ENCODE assay signal across 16 cellular contexts in the genomic region with DNA sequence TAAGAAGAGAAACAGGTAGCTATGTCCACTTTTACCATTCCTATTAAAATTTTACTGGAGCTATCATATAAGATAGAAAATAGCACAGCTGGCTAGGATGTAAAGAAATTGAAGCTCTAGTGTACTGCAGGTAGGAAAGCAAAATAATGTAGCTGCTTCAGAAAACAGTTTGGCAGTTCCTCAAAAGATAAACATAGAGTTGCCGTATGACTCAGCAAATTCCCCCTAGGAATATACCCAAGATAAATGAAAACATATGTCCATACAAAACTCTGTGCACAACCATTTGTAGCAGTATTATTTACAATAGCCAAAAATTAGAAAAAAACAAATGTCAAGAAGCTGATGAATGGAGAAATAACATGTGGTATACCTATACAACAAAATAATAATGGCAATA.
DNase-seq lines count a peak whose midpoint lies in the region; ATAC-seq, FAIRE-seq and TF ChIP-seq lines count a peak whose summit lies in the region.
"Had no signal": no experiment of that assay in that cellular context is flagged by ENCODE, and none has a peak within 500 bp of the region (broad histone marks: within the 10 kb centered on the region; RNA-seq: fewer than 3 reads in every experiment).

No MANE protein-coding gene starts in this region.

- no peak overlapping the region for H2AK5ac ChIP-seq in IMR-90 (ENCODE audit: low read depth, low read length)

- no peak for TF ChIP-seq CTCF in IMR-90 (conservative IDR thresholded peaks at IDR 0.05; ENCODE audit: low read depth, low read length)
- TF ChIP-seq CTCF in K562 (IDR thresholded peaks at IDR 0.05 in 2 of 3, conservative IDR thresholded peaks at IDR 0.05 in 1 of 3; ENCODE audit: insufficient read depth in 2 of 3, low read depth in 1 of 3, low read length in 3 of 3): no peak
- TF ChIP-seq CTCF in fibroblast of villous mesenchyme (IDR thresholded peaks at IDR 0.05; ENCODE audit: insufficient read depth, low read depth, low read length): no peak
- no peak for TF ChIP-seq CTCF in omental fat pad (IDR thresholded peaks at IDR 0.05)

- H2BK15ac ChIP-seq in IMR-90 (ENCODE audit: low read depth, low read length): no peak overlapping the region

- H4K20me1 ChIP-seq in IMR-90 (ENCODE audit: insufficient read depth, low read length) (no peaks in the 10 kb centered on the region), K562 (replicated peaks; ENCODE audit: control insufficient read depth, insufficient read depth, low read length) (no peaks in the 10 kb centered on the region)
- H4K20me1 ChIP-seq: BLaER1 treated with 17β-estradiol and CSF1 and Interleukin-3, amounts not matched to agents 10 nM and 100 nM had no signal

- TF ChIP-seq RAD21 in IMR-90 (IDR thresholded peaks at IDR 0.05; ENCODE audit: low read length): no peak
- TF ChIP-seq RAD21 in K562 (CRISPR knock-in tag; conservative IDR thresholded peaks at IDR 0.05 in 1 of 2, IDR thresholded peaks at IDR 0.05 in 1 of 2): no peak

- no peak overlapping the region for H2BK20ac ChIP-seq in IMR-90 (ENCODE audit: low read depth, low read length)

- no peaks in the 10 kb centered on the region for H3K79me1 ChIP-seq in IMR-90 (ENCODE audit: low read depth in 1 of 2, low read length in 2 of 2)

- no peak for TF ChIP-seq EP300 in K562 (IDR thresholded peaks at IDR 0.05; ENCODE audit: low read length)

- ATAC-seq in IMR-90 (ENCODE audit: low read depth): 0 out of 2 replicates have a peak, but pooled peaks have one; percentile 21
- ATAC-seq in K562: no peak
- ATAC-seq in GM18519 (IDR thresholded peaks at IDR 0.05; ENCODE audit: low FRiP score, unreplicated experiment): no peak
- no peak for ATAC-seq in HG03520 (IDR thresholded peaks at IDR 0.05; ENCODE audit: unreplicated experiment)
- no peak for ATAC-seq in omental fat pad (ENCODE audit: low FRiP score)
- ATAC-seq: activated naive CD4-positive, alpha-beta T cell treated with anti-CD3 and anti-CD28 coated beads, Interleukin-2, amount 50 U/mL, for 72 hours had no signal

- no peaks in the 10 kb centered on the region for H3K79me2 ChIP-seq in K562 (ENCODE audit: control insufficient read depth, insufficient read depth, low read length)

- H3K4me1 ChIP-seq in IMR-90 (ENCODE audit: control insufficient read depth, insufficient read depth, low read length) (no peaks in the 10 kb centered on the region), K562 (replicated peaks in 1 of 2; ENCODE audit: control insufficient read depth in 2 of 2, insufficient read depth in 2 of 2, low read length in 2 of 2) (no peaks in the 10 kb centered on the region)
- H3K4me1 ChIP-seq: BLaER1 treated with 17β-estradiol and CSF1 and Interleukin-3, amounts not matched to agents 10 nM and 100 nM had no signal

- DNase-seq in DMS53 (lab: John Stamatoyannopoulos, UW): peak; percentile 20
- DNase-seq in DMS53 treated with DMSO at 0.1 percent for 48 hours (lab: John Stamatoyannopoulos, UW; ENCODE audit: unreplicated experiment): no peak
- peak; percentile 67 for DNase-seq in IMR-90
- peak in 1 of 4 experiments; percentile 15 for DNase-seq in K562 (ENCODE audit: extremely low read depth in 1 of 4, low spot score in 3 of 4)
- DNase-seq in fibroblast of villous mesenchyme (ENCODE audit: low read depth): peak; percentile 56
- no peak for DNase-seq in omental fat pad (ENCODE audit: low spot score)
- DNase-seq: 8988T; activated CD8-positive, alpha-beta memory T cell treated with anti-CD3 and anti-CD28 coated beads for 24 hours; activated T-cell treated with anti-CD3 and anti-CD28 coated beads, Interleukin-2, amount 50 U/mL, for 48 hours; dorsolateral prefrontal cortex; NCI-H1436 had no signal

- H2AK9ac ChIP-seq in IMR-90 (replicated peaks; ENCODE audit: low read depth, low read length, poor library complexity): no peak overlapping the region

- H2BK5ac ChIP-seq in IMR-90 (ENCODE audit: low read depth, low read length, poor library complexity, severe bottlenecking): no peak overlapping the region

- BruUV-seq in IMR-90 (replicated peaks; lab: Mats Ljungman, UMichigan) (no TSS peak), K562 (replicated peaks; lab: Mats Ljungman, UMichigan) (no TSS peak)

- POLR2A ChIA-PET in IMR-90 (lab: Charles Lee; ENCODE audit: unreplicated experiment): no interaction called here
- POLR2A ChIA-PET in K562 (lab: Yijun Ruan, JAX): interaction anchor here (0.9 kb wide), 1 partner anchor 24 kb away, joined by 3 read pairs; no protein-coding TSS in a partner anchor

- H4K5ac ChIP-seq in IMR-90 (ENCODE audit: low read depth, low read length): no peak overlapping the region

- no peak overlapping the region for H3K4me2 ChIP-seq in IMR-90 (ENCODE audit: low read depth, low read length)
- H3K4me2 ChIP-seq in K562 (ENCODE audit: insufficient read depth, low read length): no peak overlapping the region
- H3K4me2 ChIP-seq: BLaER1 treated with 17β-estradiol and CSF1 and Interleukin-3, amounts not matched to agents 10 nM and 100 nM had no signal

- H2AFZ ChIP-seq in IMR-90 (replicated peaks; ENCODE audit: low read length, poor library complexity): no peak overlapping the region
- H2AFZ ChIP-seq in K562 (ENCODE audit: low read depth, low read length): no peak overlapping the region

- no peaks in the 10 kb centered on the region for H3K9me3 ChIP-seq in IMR-90 (ENCODE audit: control insufficient read depth, insufficient read depth, low read length)
- H3K9me3 ChIP-seq in K562 (replicated peaks; ENCODE audit: control insufficient read depth, insufficient read depth, low read depth, low read length): no peaks in the 10 kb centered on the region
- H3K9me3 ChIP-seq: BLaER1 treated with 17β-estradiol and CSF1 and Interleukin-3, amounts not matched to agents 10 nM and 100 nM had no signal

- no peak overlapping the region for H2BK120ac ChIP-seq in IMR-90 (ENCODE audit: low read depth, low read length)

- TF ChIP-seq POLR2A in IMR-90 (IDR thresholded peaks at IDR 0.05; ENCODE audit: low read depth, low read length) (no peak), K562 (conservative IDR thresholded peaks at IDR 0.05) (no peak)

- H3K36me3 ChIP-seq in IMR-90 (ENCODE audit: control insufficient read depth, insufficient read depth, low read length) (no peaks in the 10 kb centered on the region), K562 (ENCODE audit: control insufficient read depth, insufficient read depth, low read length) (no peaks in the 10 kb centered on the region)
- H3K36me3 ChIP-seq: BLaER1 treated with 17β-estradiol and CSF1 and Interleukin-3, amounts not matched to agents 10 nM and 100 nM had no signal

- in situ Hi-C loops in IMR-90 (cut with MboI; ENCODE audit: low sequenced_read_pairs) (no loop called here), K562 (cut with MboI) (loop anchor here (25.0 kb wide), 1 partner anchor 862 kb away; the partner anchor contains the start of gene ADAMTS6)

- H3K27ac ChIP-seq in IMR-90 (ENCODE audit: insufficient read depth, low read length) (no peak overlapping the region), K562 (ENCODE audit: extremely low read depth, low read depth, low read length) (no peak overlapping the region)
- H3K27ac ChIP-seq: BLaER1 treated with 17β-estradiol and CSF1 and Interleukin-3, amounts not matched to agents 10 nM and 100 nM; dorsolateral prefrontal cortex had no signal

- CTCF ChIA-PET in IMR-90 (lab: Yijun Ruan, JAX): interaction anchor here (1.1 kb wide), 1 partner anchor 13 kb away, joined by 4 read pairs; no protein-coding TSS in a partner anchor
- CTCF ChIA-PET in K562 (lab: Yijun Ruan, JAX; ENCODE audit: low intra/inter-chr PET ratio): no interaction called here

- no peak overlapping the region for H4K91ac ChIP-seq in IMR-90 (ENCODE audit: insufficient read depth, low read depth, low read length)

- no peak overlapping the region for H3K4me3 ChIP-seq in IMR-90 (ENCODE audit: insufficient read depth, low read depth, low read length)
- no peak overlapping the region for H3K4me3 ChIP-seq in K562
- H3K4me3 ChIP-seq in fibroblast of villous mesenchyme (ENCODE audit: low read depth, low read length): no peak overlapping the region
- H3K4me3 ChIP-seq: BLaER1 treated with 17β-estradiol and CSF1 and Interleukin-3, amounts not matched to agents 10 nM and 100 nM; dorsolateral prefrontal cortex had no signal

- no peaks in the 10 kb centered on the region for H3K9me1 ChIP-seq in IMR-90 (ENCODE audit: insufficient read depth, low read length)
- no peaks in the 10 kb centered on the region for H3K9me1 ChIP-seq in K562 (ENCODE audit: control insufficient read depth, insufficient read depth, low read length)

- dilution Hi-C loops in IMR-90 (cut with HindIII; ENCODE audit: low sequenced_read_pairs, unreplicated experiment): no loop called here

- no peak overlapping the region for H3K9ac ChIP-seq in IMR-90 (ENCODE audit: low read depth, low read length)
- no peak overlapping the region for H3K9ac ChIP-seq in K562 (ENCODE audit: insufficient read depth in 1 of 2, low read depth in 2 of 2, low read length in 2 of 2)
- H3K9ac ChIP-seq: BLaER1 treated with 17β-estradiol and CSF1 and Interleukin-3, amounts not matched to agents 10 nM and 100 nM had no signal

- H3K56ac ChIP-seq in IMR-90 (ENCODE audit: extremely low read depth, insufficient read depth, low read length): no peak overlapping the region

- no peak overlapping the region for H3K23ac ChIP-seq in IMR-90 (ENCODE audit: low read depth, low read length)

- no peak overlapping the region for H4K8ac ChIP-seq in IMR-90 (ENCODE audit: low read depth in 2 of 2, low read length in 2 of 2)

- no peak overlapping the region for H3K14ac ChIP-seq in IMR-90 (replicated peaks; ENCODE audit: low read depth, low read length)

- no CpG with 5 or more reads among the region's 1 CpG for WGBS in IMR-90 (ENCODE audit: extremely low coverage in 2 of 2, insufficient read length in 1 of 2), 2 experiments
- 0% methylated on average over 1 of the region's 1 CpG for WGBS in K562 (ENCODE audit: insufficient coverage, low coverage, missing lambda C conversion rate)

- no peak overlapping the region for H3K4ac ChIP-seq in IMR-90 (ENCODE audit: low read depth, low read length)

- FAIRE-seq in K562 (lab: Jason Lieb, UNC): peak; percentile 56
- FAIRE-seq: urothelium cell line had no signal

- no peak overlapping the region for H3K18ac ChIP-seq in IMR-90 (ENCODE audit: low read depth, low read length)

- intact Hi-C loops in IMR-90 (cut with micrococcal nuclease): no loop called here
- intact Hi-C loops in K562 (cut with micrococcal nuclease): no loop called here

- H3K27me3 ChIP-seq in IMR-90 (ENCODE audit: control insufficient read depth, insufficient read depth, low read length) (peaks cover 15% of the 10 kb centered on the region), K562 (ENCODE audit: control insufficient read depth in 2 of 2, insufficient read depth in 2 of 2, low read length in 2 of 2) (no peaks in the 10 kb centered on the region)
- H3K27me3 ChIP-seq: BLaER1 treated with 17β-estradiol and CSF1 and Interleukin-3, amounts not matched to agents 10 nM and 100 nM had no signal

TF ChIP-seq in IMR-90, 13 proteins besides CTCF, POLR2A, EP300 and RAD21 (continues in another document):
- TF ChIP-seq NFE2L2 (IDR thresholded peaks at IDR 0.05; ENCODE audit: low read depth, low read length) (peak; percentile 97), MAFK (IDR thresholded peaks at IDR 0.05; ENCODE audit: low read depth, low read length) (peak; percentile 76)

TF ChIP-seq in K562, 482 proteins besides CTCF, POLR2A, EP300 and RAD21 (continues in another document):
- no peak for TF ChIP-seq ELF4 (CRISPR knock-in tag; IDR thresholded peaks at IDR 0.05)
- 0 out of 4 replicates have a peak, but pooled peaks of 1 of the 2 experiments have one; percentile 10 for TF ChIP-seq FOXA3 (CRISPR knock-in tag; conservative IDR thresholded peaks at IDR 0.05 in 1 of 2, IDR thresholded peaks at IDR 0.05 in 1 of 2)

Comparison
In these comparisons a context has a peak if more than half of its experiments do, and no peak if none do; other contexts are left out.
1. DNase-seq: peak in DMS53 (single experiment), IMR-90 (single experiment) and fibroblast of villous mesenchyme (single experiment); none in DMS53 treated with DMSO at 0.1 percent for 48 hours (single experiment) and omental fat pad (single experiment).